ENCODE assay signal across 8 cellular contexts in genomic region chr17:64706224-64707076, GRCh38. TPM values are rescaled to one million over a fixed set of nuclear protein-coding genes. Genes with fewer than 3 reads are reported as not detected.
DNase-seq lines count a peak whose midpoint lies in the region; ATAC-seq lines count a peak whose summit lies in the region.

No MANE protein-coding gene starts in this region.

- H3K9me3 ChIP-seq in SJCRH30 (replicated peaks) = no peaks in the 10 kb centered on the region

- H3K4me1 ChIP-seq in SJCRH30 = peaks cover 26% of the 10 kb centered on the region

- H3K36me3 ChIP-seq in SJCRH30 = no peaks in the 10 kb centered on the region

- peak overlapping the region; percentile 58 for H3K27ac ChIP-seq in SJCRH30

- no peak for ATAC-seq in HG03354 (IDR thresholded peaks at IDR 0.05; ENCODE audit: poor library complexity, severe bottlenecking, unreplicated experiment)
- ATAC-seq in HG03457 (IDR thresholded peaks at IDR 0.05; ENCODE audit: unreplicated experiment) = no peak

- DNase-seq in ELR (ENCODE audit: low read depth) = peak; percentile 74
- DNase-seq in SJCRH30 = peak in 1 of 2 experiments; percentile 21
- peak; percentile 46 for DNase-seq in glomerular visceral epithelial cell (ENCODE audit: extremely low spot score)
- DNase-seq in renal cortical epithelial cell (ENCODE audit: low read depth) = peak; percentile 45
- no peak for DNase-seq in activated gamma-delta T cell treated with Interleukin-2 at 50 U/mL for 16 hours
- no peak for DNase-seq in HUDEP-2 (lab: John Stamatoyannopoulos, UW; ENCODE audit: unreplicated experiment in 76 of 76)

- H3K4me3 ChIP-seq in SJCRH30 = 0 out of 2 replicates have a peak overlapping the region, but pooled peaks have one; percentile 9

- no peaks in the 10 kb centered on the region for H3K27me3 ChIP-seq in SJCRH30

RNA-seq across cellular contexts. Expression of gene SMURF2, which starts 44.3 kb away (rescaled TPM):
- total RNA-seq in SJCRH30 (2014; rRNA removed; shearing (Covaris generic)) = 22.1 and 26.3 TPM in 2 replicates
- total RNA-seq in renal cortical epithelial cell = 77.1 and 92.9 TPM in 2 replicates

Comparison
In these comparisons a context has a peak if more than half of its experiments do, and no peak if none do; other contexts are left out.
1. DNase-seq: peak in ELR (single experiment), glomerular visceral epithelial cell (single experiment) and renal cortical epithelial cell (single experiment); none in activated gamma-delta T cell treated with Interleukin-2 at 50 U/mL for 16 hours (single experiment) and HUDEP-2 (0 of 76).